Comparison of ENCODE assay signal across 12 cellular contexts in the genomic region with DNA sequence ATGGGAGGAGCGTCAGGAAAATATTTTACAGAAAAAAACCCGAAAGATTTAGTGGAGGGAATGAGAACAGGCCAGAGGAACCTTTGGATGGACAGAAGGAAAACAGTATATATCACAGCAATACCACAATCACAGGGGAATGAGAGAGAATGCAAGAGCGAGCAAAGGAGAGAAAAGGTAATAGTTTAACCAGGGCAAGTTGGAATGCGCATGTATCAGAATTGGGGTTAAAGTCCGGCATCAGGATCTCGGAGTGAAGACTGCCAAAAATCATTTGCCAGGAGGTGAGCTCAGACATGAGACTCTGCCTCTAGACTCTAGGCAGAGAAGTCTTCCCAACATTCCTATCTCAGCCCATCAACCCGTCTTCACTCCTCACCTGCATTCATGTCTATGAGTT. TPM values are rescaled to one million over a fixed set of nuclear protein-coding genes. Genes with fewer than 3 reads are reported as not detected.
DNase-seq lines count a peak whose midpoint lies in the region; ATAC-seq and TF ChIP-seq lines count a peak whose summit lies in the region.
"Had no signal": no experiment of that assay in that cellular context is flagged by ENCODE, and none has a peak within 500 bp of the region (broad histone marks: within the 10 kb centered on the region; RNA-seq: fewer than 3 reads in every experiment).

No MANE protein-coding gene starts in this region.

- TF ChIP-seq CTCF in heart left ventricle (IDR thresholded peaks at IDR 0.05) = no peak
- TF ChIP-seq CTCF in endodermal cell (conservative IDR thresholded peaks at IDR 0.05) = no peak
- no peak for TF ChIP-seq CTCF in type B pancreatic cell (conservative IDR thresholded peaks at IDR 0.05)

- no peaks in the 10 kb centered on the region for H3K27me3 ChIP-seq in heart left ventricle
- H3K27me3 ChIP-seq in endodermal cell (ENCODE audit: control insufficient read depth, insufficient read depth, low read length, poor library complexity, severe bottlenecking) = no peaks in the 10 kb centered on the region
- no peaks in the 10 kb centered on the region for H3K27me3 ChIP-seq in naive thymus-derived CD4-positive, alpha-beta T cell (ENCODE audit: control insufficient read depth in 2 of 2, insufficient read depth in 2 of 2, low read length in 2 of 2)
- H3K27me3 ChIP-seq: cardiac muscle cell had no signal

- H3K9me3 ChIP-seq in heart left ventricle (no peaks in the 10 kb centered on the region), endodermal cell (ENCODE audit: control insufficient read depth, low read length) (no peaks in the 10 kb centered on the region)
- no peaks in the 10 kb centered on the region for H3K9me3 ChIP-seq in naive thymus-derived CD4-positive, alpha-beta T cell (ENCODE audit: control insufficient read depth in 2 of 3, low read length in 3 of 3)

- H3K4me1 Mint-ChIP-seq in endodermal cell (peaks cover 18% of the 10 kb centered on the region), type B pancreatic cell (ENCODE audit: unreplicated experiment) (peaks cover 34% of the 10 kb centered on the region)
- peaks cover 5 to 28% (median 16%) of the 10 kb centered on the region in 7 donors for H3K4me1 Mint-ChIP-seq in naive thymus-derived CD4-positive, alpha-beta T cell

- no peak for DNase-seq in heart left ventricle
- no peak for DNase-seq in Right ventricle myocardium superior
- DNase-seq in endodermal cell = no peak
- DNase-seq in naive thymus-derived CD4-positive, alpha-beta T cell = no peak
- DNase-seq in type B pancreatic cell (ENCODE audit: extremely low spot score, unreplicated experiment) = no peak
- no peak for DNase-seq in NCI-H526 treated with DMSO at 0.1 percent for 48 hours (lab: John Stamatoyannopoulos, UW)
- no peak for DNase-seq in DMS79 (lab: John Stamatoyannopoulos, UW)
- DNase-seq: NCI-H2227 treated with DMSO at 0.1 percent for 48 hours had no signal

- CTCF ChIA-PET in naive thymus-derived CD4-positive, alpha-beta T cell (lab: Charles Lee) = interaction anchor here (1.8 to 3.9 kb wide), 3 partner anchors 12 to 201 kb away, joined by 4 to 30 read pairs (median 6); no protein-coding TSS in a partner anchor

- H3K27me3 Mint-ChIP-seq in endodermal cell (ENCODE audit: insufficient read depth) (no peaks in the 10 kb centered on the region), type B pancreatic cell (no peaks in the 10 kb centered on the region)
- no peaks in the 10 kb centered on the region for H3K27me3 Mint-ChIP-seq in naive thymus-derived CD4-positive, alpha-beta T cell
- H3K27me3 Mint-ChIP-seq: IgD-negative memory B cell had no signal

- H3K9ac ChIP-seq in endodermal cell (ENCODE audit: extremely low read depth, low read length, poor library complexity, severe bottlenecking) = no peak overlapping the region

- H3K27ac ChIP-seq in heart left ventricle = peak overlapping the region in 10 of 12 donors; percentile 38 to 95 (median 76)
- H3K27ac ChIP-seq in endodermal cell (ENCODE audit: low read depth, low read length) = no peak overlapping the region
- H3K27ac ChIP-seq in naive thymus-derived CD4-positive, alpha-beta T cell (ENCODE audit: low read depth, low read length) = no peak overlapping the region
- H3K27ac ChIP-seq: cardiac muscle cell had no signal

- no peaks in the 10 kb centered on the region for H3K9me3 Mint-ChIP-seq in endodermal cell
- no peaks in the 10 kb centered on the region for H3K9me3 Mint-ChIP-seq in naive thymus-derived CD4-positive, alpha-beta T cell
- no peaks in the 10 kb centered on the region for H3K9me3 Mint-ChIP-seq in type B pancreatic cell
- H3K9me3 Mint-ChIP-seq: IgD-negative memory B cell had no signal

- POLR2A ChIA-PET in naive thymus-derived CD4-positive, alpha-beta T cell (lab: Charles Lee) = interaction anchor here (0.7 to 1.8 kb wide), 2 partner anchors 205 to 1415 kb away, joined by 3 to 5 read pairs; a partner anchor contains a TSS

- no peak for ATAC-seq in heart left ventricle
- ATAC-seq in Right ventricle myocardium superior (ENCODE audit: poor library complexity) = no peak
- no peak for ATAC-seq in naive thymus-derived CD4-positive, alpha-beta T cell
- ATAC-seq in HG03439 (IDR thresholded peaks at IDR 0.05; ENCODE audit: unreplicated experiment) = no peak

- intact Hi-C loops in heart left ventricle (cut with DNase I) (loop anchor here in 9 of 10 donors (2.0 to 10.0 kb wide), 15 partner anchors 33 to 201 kb away; a partner anchor contains a TSS), Right ventricle myocardium superior (cut with DNase I) (loop anchor here (5.0 kb wide), 1 partner anchor 98 kb away; no protein-coding TSS in a partner anchor)
- intact Hi-C loops in naive thymus-derived CD4-positive, alpha-beta T cell (cut with micrococcal nuclease) = loop anchor here in 1 of 2 donors (2.0 kb wide), 1 partner anchor 51 kb away; a partner anchor contains a TSS

- 77 to 85% (median 83%) methylated on average over 7 of the region's 7 CpGs for WGBS in heart left ventricle, 4 donors
- WGBS in endodermal cell (ENCODE audit: insufficient coverage in 1 of 2, insufficient read length in 1 of 2), 2 experiments = 91% methylated on average over 7 of the region's 7 CpGs

- H3K4me1 ChIP-seq in heart left ventricle = peaks cover 12 to 77% (median 64%) of the 10 kb centered on the region in 12 donors
- peaks cover 12% of the 10 kb centered on the region for H3K4me1 ChIP-seq in endodermal cell (ENCODE audit: control insufficient read depth, insufficient read depth, low read length)
- peaks cover 0 to 6% of the 10 kb centered on the region in 2 donors for H3K4me1 ChIP-seq in naive thymus-derived CD4-positive, alpha-beta T cell (ENCODE audit: control insufficient read depth in 2 of 2, insufficient read depth in 2 of 2, low read length in 2 of 2)

- H3K4me3 Mint-ChIP-seq in endodermal cell (no peak overlapping the region), type B pancreatic cell (peak overlapping the region; percentile 75)
- peak overlapping the region in 1 of 10 donors; percentile 21 for H3K4me3 Mint-ChIP-seq in naive thymus-derived CD4-positive, alpha-beta T cell
- H3K4me3 Mint-ChIP-seq: IgD-negative memory B cell had no signal

- H3K27ac Mint-ChIP-seq in endodermal cell (peak overlapping the region; percentile 38), type B pancreatic cell (peak overlapping the region; percentile 83)
- H3K27ac Mint-ChIP-seq in naive thymus-derived CD4-positive, alpha-beta T cell = peak overlapping the region in 6 of 9 donors; percentile 19 to 69 (median 35)

- peaks cover 0 to 82% (median 38%) of the 10 kb centered on the region in 9 donors for H3K36me3 ChIP-seq in heart left ventricle
- peaks cover 83% of the 10 kb centered on the region for H3K36me3 ChIP-seq in endodermal cell (ENCODE audit: control insufficient read depth, insufficient read depth, low read length)
- H3K36me3 ChIP-seq in naive thymus-derived CD4-positive, alpha-beta T cell (ENCODE audit: control insufficient read depth in 2 of 3, insufficient read depth in 3 of 3, low read length in 3 of 3) = peaks cover 46 to 98% (median 67%) of the 10 kb centered on the region in 3 experiments

- H3K36me3 Mint-ChIP-seq in endodermal cell (ENCODE audit: low read depth) (peaks cover 50% of the 10 kb centered on the region), type B pancreatic cell (peaks cover 50% of the 10 kb centered on the region)
- peaks cover 20 to 44% (median 31%) of the 10 kb centered on the region in 5 donors for H3K36me3 Mint-ChIP-seq in naive thymus-derived CD4-positive, alpha-beta T cell

- TF ChIP-seq POLR2A in heart left ventricle (IDR thresholded peaks at IDR 0.05) = no peak

- H3K4me3 ChIP-seq in heart left ventricle (no peak overlapping the region), endodermal cell (ENCODE audit: low read length) (no peak overlapping the region)
- no peak overlapping the region for H3K4me3 ChIP-seq in naive thymus-derived CD4-positive, alpha-beta T cell (ENCODE audit: low read length)
- H3K4me3 ChIP-seq: cardiac muscle cell had no signal

RNA-seq across cellular contexts. Expression of a gene that starts 36.8 kb away (rescaled TPM):
- 1 to 10 TPM; 1.5 to 5.4 (median 3.0) TPM for total RNA-seq in heart left ventricle
- 1 to 10 TPM in 1 of 2 donors, under 1 TPM in 1; 0.72 to 5.4 TPM for polyA plus RNA-seq in heart left ventricle
- 3.0 TPM for total RNA-seq in Right ventricle myocardium superior
- total RNA-seq in endodermal cell = 1 to 10 TPM in 1 of 2 donors, under 1 TPM in 1; 0.71 to 1.8 TPM
- polyA plus RNA-seq in endodermal cell (2013, experiment 1 of 2) = 1.7 TPM
- polyA plus RNA-seq in endodermal cell (2013, experiment 2 of 2) = 1.9 TPM
- under 1 TPM in 1 of 5 experiments, not detected in 4; 0.13 TPM for total RNA-seq in naive thymus-derived CD4-positive, alpha-beta T cell
- not detected for polyA plus RNA-seq in naive thymus-derived CD4-positive, alpha-beta T cell
- 0.45 and 1.9 TPM in 2 replicates for total RNA-seq in type B pancreatic cell (ENCODE audit: low replicate concordance)
- total RNA-seq: activated CD8-positive, alpha-beta memory T cell treated with anti-CD3 and anti-CD28 coated beads for 36 hours had no signal
- polyA plus RNA-seq: cardiac muscle cell, IgD-negative memory B cell had no signal

RNA-seq across cellular contexts. Expression of a gene that starts 40.8 kb away (rescaled TPM):
- total RNA-seq in heart left ventricle (10 to 100 TPM in 1 of 9 donors, 1 to 10 TPM in 8; 1.7 to 10.4 (median 2.9) TPM), Right ventricle myocardium superior (3.0 TPM), endodermal cell (1 to 10 TPM; 2.6 to 3.0 TPM), type B pancreatic cell (ENCODE audit: low replicate concordance) (0.38 and 4.0 TPM in 2 replicates)
- 1 to 10 TPM in 1 of 2 donors, under 1 TPM in 1; 0.39 to 4.2 TPM for polyA plus RNA-seq in heart left ventricle
- 22.9 TPM for polyA plus RNA-seq in endodermal cell (2013, experiment 1 of 2)
- 22.7 TPM for polyA plus RNA-seq in endodermal cell (2013, experiment 2 of 2)
- under 1 TPM in 1 of 5 experiments, not detected in 4; 0.22 TPM for total RNA-seq in naive thymus-derived CD4-positive, alpha-beta T cell
- polyA plus RNA-seq in naive thymus-derived CD4-positive, alpha-beta T cell = not detected
- total RNA-seq: activated CD8-positive, alpha-beta memory T cell treated with anti-CD3 and anti-CD28 coated beads for 36 hours had no signal
- polyA plus RNA-seq: IgD-negative memory B cell had no signal

RNA-seq across cellular contexts. Expression of a gene that starts 49.9 kb away (rescaled TPM):
- total RNA-seq in heart left ventricle (10 to 100 TPM; 12.3 to 32.5 (median 18.4) TPM), Right ventricle myocardium superior (17.1 TPM), endodermal cell (10 to 100 TPM; 13.9 to 27.6 TPM), type B pancreatic cell (ENCODE audit: low replicate concordance) (11.0 and 60.3 TPM in 2 replicates)
- 10 to 100 TPM; 23.3 to 34.8 TPM for polyA plus RNA-seq in heart left ventricle
- 56.9 TPM for polyA plus RNA-seq in endodermal cell (2013, experiment 1 of 2)
- polyA plus RNA-seq in endodermal cell (2013, experiment 2 of 2) = 55.8 TPM
- under 1 TPM; 0.15 to 0.76 (median 0.16) TPM for total RNA-seq in naive thymus-derived CD4-positive, alpha-beta T cell
- under 1 TPM in 1 of 2 donors, not detected in 1; 0.14 TPM for polyA plus RNA-seq in naive thymus-derived CD4-positive, alpha-beta T cell

Comparison
In these comparisons a context has a peak if more than half of its experiments do, and no peak if none do; other contexts are left out.
1. H3K27ac ChIP-seq: peak in heart left ventricle (10 of 12); none in endodermal cell (single experiment) and naive thymus-derived CD4-positive, alpha-beta T cell (single experiment).
2. Peak in every context shown above with its lines, with median percentiles within 50 percentile points of each other: H3K27ac Mint-ChIP-seq.